ENCODE assay signal across 26 cellular contexts in genomic region chr6:84771732-84772131, GRCh38. TPM values are rescaled to one million over a fixed set of nuclear protein-coding genes. Genes with fewer than 3 reads are reported as not detected.
DNase-seq lines count a peak whose midpoint lies in the region; ATAC-seq and TF ChIP-seq lines count a peak whose summit lies in the region.
"Had no signal": no experiment of that assay in that cellular context is flagged by ENCODE, and none has a peak within 500 bp of the region (broad histone marks: within the 10 kb centered on the region; RNA-seq: fewer than 3 reads in every experiment).

No MANE protein-coding gene starts in this region.

- no peak overlapping the region for H3K14ac ChIP-seq in mesenchymal stem cell (ENCODE audit: low read length in 2 of 2)

- CTCF ChIA-PET in CD4-positive, alpha-beta T cell (lab: Charles Lee), result no interaction called here

- peaks cover 81% of the 10 kb centered on the region for H3K27me3 Mint-ChIP-seq in CD4-positive, alpha-beta T cell

- H2AFZ ChIP-seq in mesenchymal stem cell (ENCODE audit: low read depth, low read length), result no peak overlapping the region

- peak overlapping the region in 5 of 10 donors; percentile 2 to 61 (median 53) for H3K4me3 ChIP-seq in heart right ventricle
- H3K4me3 ChIP-seq in brain microvascular endothelial cell (ENCODE audit: low read depth, low read length), result peak overlapping the region; percentile 15
- no peak overlapping the region for H3K4me3 ChIP-seq in mesenchymal stem cell (ENCODE audit: insufficient read depth in 1 of 2, low read depth in 1 of 2, low read length in 2 of 2)
- no peak overlapping the region for H3K4me3 ChIP-seq in BE2C (ENCODE audit: low read depth, low read length)
- H3K4me3 ChIP-seq in SJCRH30, result no peak overlapping the region
- H3K4me3 ChIP-seq: gastroesophageal sphincter, GM12878, HAP-1, smooth muscle cell, uterus had no signal

- peak overlapping the region in 3 of 10 donors; percentile 34 to 73 (median 44) for H3K27ac ChIP-seq in heart right ventricle
- H3K27ac ChIP-seq in brain microvascular endothelial cell, result peak overlapping the region; percentile 81
- H3K27ac ChIP-seq in mesenchymal stem cell (ENCODE audit: low read length, poor library complexity, severe bottlenecking), result no peak overlapping the region
- no peak overlapping the region for H3K27ac ChIP-seq in CD4-positive, alpha-beta T cell (ENCODE audit: low read depth, low read length)
- H3K27ac ChIP-seq in SJCRH30, result no peak overlapping the region
- H3K27ac ChIP-seq: gastroesophageal sphincter, HL-60, uterus, VCaP had no signal

- H3K9me3 Mint-ChIP-seq in CD4-positive, alpha-beta T cell, result no peaks in the 10 kb centered on the region

- H4K8ac ChIP-seq in mesenchymal stem cell (ENCODE audit: low read length), result no peak overlapping the region

- no peaks in the 10 kb centered on the region for H3K36me3 ChIP-seq in heart right ventricle
- H3K36me3 ChIP-seq in brain microvascular endothelial cell (replicated peaks), result no peaks in the 10 kb centered on the region
- no peaks in the 10 kb centered on the region for H3K36me3 ChIP-seq in mesenchymal stem cell (ENCODE audit: control insufficient read depth in 1 of 2, insufficient read depth in 2 of 2, low read depth in 1 of 2, low read length in 2 of 2)
- no peaks in the 10 kb centered on the region for H3K36me3 ChIP-seq in BE2C
- H3K36me3 ChIP-seq in SJCRH30, result no peaks in the 10 kb centered on the region
- H3K36me3 ChIP-seq: gastroesophageal sphincter, HAP-1, uterus had no signal

- H3K18ac ChIP-seq in mesenchymal stem cell (ENCODE audit: low read depth in 1 of 2, low read length in 2 of 2), result no peak overlapping the region

- no peak overlapping the region for H2BK5ac ChIP-seq in mesenchymal stem cell (ENCODE audit: low read depth, low read length, poor library complexity, severe bottlenecking)

- no peak overlapping the region for H2BK12ac ChIP-seq in mesenchymal stem cell (ENCODE audit: low read length in 2 of 2)

- H3K4me1 ChIP-seq in heart right ventricle, result peaks cover 0 to 30% (median 17%) of the 10 kb centered on the region in 9 donors
- peaks cover 20% of the 10 kb centered on the region for H3K4me1 ChIP-seq in mesenchymal stem cell (ENCODE audit: control insufficient read depth, insufficient read depth, low read depth, low read length)
- no peaks in the 10 kb centered on the region for H3K4me1 ChIP-seq in BE2C
- no peaks in the 10 kb centered on the region for H3K4me1 ChIP-seq in SJCRH30
- H3K4me1 ChIP-seq: HAP-1 had no signal

- H2BK120ac ChIP-seq in mesenchymal stem cell (ENCODE audit: low read depth, low read length), result no peak overlapping the region

- H3K4me1 Mint-ChIP-seq in CD4-positive, alpha-beta T cell (ENCODE audit: low read depth), result no peaks in the 10 kb centered on the region
- H3K4me1 Mint-ChIP-seq: activated T-helper 17 cell treated with anti-CD3 and anti-CD28 coated beads, Interleukin-2, amount 50 U/mL, for 72 hours had no signal

- intact Hi-C loops in left ventricle myocardium superior (cut with micrococcal nuclease) (no loop called here), heart right ventricle (cut with DNase I) (loop anchor here in 2 of 10 donors (10.0 kb wide), 2 partner anchors 233 to 347 kb away; no protein-coding TSS in a partner anchor)
- intact Hi-C loops in CD4-positive, alpha-beta T cell (cut with DNase I, micrococcal nuclease), result no loop called here

- H3K36me3 Mint-ChIP-seq in CD4-positive, alpha-beta T cell (ENCODE audit: low read depth), result no peaks in the 10 kb centered on the region

- H3K9me3 ChIP-seq in heart right ventricle (no peaks in the 10 kb centered on the region), mesenchymal stem cell (ENCODE audit: control insufficient read depth, low read length) (no peaks in the 10 kb centered on the region), BE2C (peaks cover 4% of the 10 kb centered on the region; the same call in 1 of the 2 replicates), SJCRH30 (replicated peaks) (no peaks in the 10 kb centered on the region)
- no peaks in the 10 kb centered on the region for H3K9me3 ChIP-seq in CD4-positive, alpha-beta T cell (ENCODE audit: control insufficient read depth, low read length)
- H3K9me3 ChIP-seq: HAP-1, uterus had no signal

- POLR2A ChIA-PET in CD4-positive, alpha-beta T cell (lab: Charles Lee), result no interaction called here

- H3K4me2 ChIP-seq in mesenchymal stem cell (ENCODE audit: low read length, poor library complexity, severe bottlenecking), result no peak overlapping the region
- H3K4me2 ChIP-seq: smooth muscle cell had no signal

- H3K27ac Mint-ChIP-seq in CD4-positive, alpha-beta T cell, result no peak overlapping the region
- H3K27ac Mint-ChIP-seq: activated T-helper 17 cell treated with anti-CD3 and anti-CD28 coated beads, Interleukin-2, amount 50 U/mL, for 72 hours; CD14-positive monocyte had no signal

- no peak overlapping the region for H3K9ac ChIP-seq in mesenchymal stem cell (ENCODE audit: low read length)

- no peak overlapping the region for H2BK15ac ChIP-seq in mesenchymal stem cell (ENCODE audit: low read depth, poor library complexity, severe bottlenecking)

- H3K4ac ChIP-seq in mesenchymal stem cell (ENCODE audit: low read depth in 1 of 2, low read length in 2 of 2), result no peak overlapping the region

- ATAC-seq in left ventricle myocardium superior (no peak), heart right ventricle (no peak), HG03439 (IDR thresholded peaks at IDR 0.05; ENCODE audit: unreplicated experiment) (no peak)
- no peak for ATAC-seq in CD4-positive, alpha-beta T cell (ENCODE audit: poor library complexity)
- ATAC-seq: activated naive CD4-positive, alpha-beta T cell treated with anti-CD3 and anti-CD28 coated beads, Interleukin-2, amount 50 U/mL, for 72 hours; activated T-helper 17 cell treated with anti-CD3 and anti-CD28 coated beads, Interleukin-2, amount 50 U/mL, for 72 hours; gastroesophageal sphincter; GM12878; HepG2; SK-N-SH treated with all-trans-retinoic acid at 6 μM for 48 hours had no signal

- TF ChIP-seq CTCF in heart right ventricle (IDR thresholded peaks at IDR 0.05) (no peak), brain microvascular endothelial cell (IDR thresholded peaks at IDR 0.05; ENCODE audit: low read depth, low read length, missing control alignments) (no peak), BE2C (IDR thresholded peaks at IDR 0.05; ENCODE audit: low read depth, low read length) (no peak)
- TF ChIP-seq CTCF in CD4-positive, alpha-beta T cell (IDR thresholded peaks at IDR 0.05), result no peak

- no peak overlapping the region for H4K91ac ChIP-seq in mesenchymal stem cell (ENCODE audit: low read length)

- WGBS in heart right ventricle, 2 donors, result 12 to 20% methylated on average over 12 of the region's 12 CpGs
- WGBS in mesenchymal stem cell, result 6% methylated on average over 10 of the region's 12 CpGs

- peak; percentile 27 for DNase-seq in left ventricle myocardium superior
- no peak for DNase-seq in heart right ventricle
- no peak for DNase-seq in brain microvascular endothelial cell
- DNase-seq in mesenchymal stem cell, result peak; percentile 38
- DNase-seq in CD4-positive, alpha-beta T cell, result no peak
- no peak for DNase-seq in BE2C
- DNase-seq in SJCRH30, result no peak
- DNase-seq: activated CD8-positive, alpha-beta memory T cell treated with anti-CD3 and anti-CD28 coated beads, Interleukin-2, amount 50 U/mL, for 48 hours; effector CD8-positive, alpha-beta T cell; NCI-H1694 treated with DMSO at 0.1 percent for 48 hours; NCI-H526; nucleus accumbens; stimulated activated CD4-positive, alpha-beta T cell treated with anti-CD3 and anti-CD28 coated beads, Interleukin-2, amount 100 ng/mL, for 24 hours; uterus had no signal

- H3K4me3 Mint-ChIP-seq in CD4-positive, alpha-beta T cell, result no peak overlapping the region
- H3K4me3 Mint-ChIP-seq: activated T-helper 17 cell treated with anti-CD3 and anti-CD28 coated beads, Interleukin-2, amount 50 U/mL, for 72 hours had no signal

- no peaks in the 10 kb centered on the region for H3K79me1 ChIP-seq in mesenchymal stem cell (replicated peaks; ENCODE audit: low read length, poor library complexity, severe bottlenecking)

- H2AK5ac ChIP-seq in mesenchymal stem cell (ENCODE audit: low read length, severe bottlenecking), result no peak overlapping the region

- H3K27me3 ChIP-seq in heart right ventricle (peaks cover 6 to 100% (median 98%) of the 10 kb centered on the region in 7 donors), brain microvascular endothelial cell (replicated peaks) (no peaks in the 10 kb centered on the region), mesenchymal stem cell (ENCODE audit: control insufficient read depth in 1 of 2, insufficient read depth in 1 of 2, low read length in 2 of 2) (peaks cover 7 to 73% of the 10 kb centered on the region in 2 experiments), BE2C (peaks cover 98% of the 10 kb centered on the region), SJCRH30 (no peaks in the 10 kb centered on the region; the same call in 1 of the 2 replicates)
- peaks cover 89% of the 10 kb centered on the region for H3K27me3 ChIP-seq in CD4-positive, alpha-beta T cell (ENCODE audit: control insufficient read depth, insufficient read depth, low read length)

- no peak overlapping the region for H3K23ac ChIP-seq in mesenchymal stem cell (ENCODE audit: low read length in 2 of 2)

- in situ Hi-C loops in brain microvascular endothelial cell (cut with HindIII; ENCODE audit: low pct_ligation_motif_present, low sequenced_read_pairs), result no loop called here

RNA-seq across cellular contexts. Expression of gene TBX18, which starts 7.3 kb away (rescaled TPM):
- 7.1 TPM for total RNA-seq in left ventricle myocardium superior
- 1 to 10 TPM; 1.7 to 9.1 (median 2.8) TPM for total RNA-seq in heart right ventricle
- 1 to 10 TPM; 2.3 to 5.0 TPM for polyA plus RNA-seq in heart right ventricle
- 5.7 TPM for polyA plus RNA-seq in mesenchymal stem cell (2013, experiment 1 of 2)
- polyA plus RNA-seq in mesenchymal stem cell (2013, experiment 2 of 2), result 5.4 TPM
- total RNA-seq in CD4-positive, alpha-beta T cell, result not detected
- 0.22 TPM for polyA plus RNA-seq in BE2C (2012; ENCODE audit: insufficient read depth, insufficient read length, low read depth)
- total RNA-seq in SJCRH30 (2014; rRNA removed; shearing (Covaris generic)), result 24.9 and 26.8 TPM in 2 replicates
- total RNA-seq: activated naive CD4-positive, alpha-beta T cell treated with anti-CD3 and anti-CD28 coated beads, Interleukin-2, amount 50 U/mL, for 72 hours; activated T-helper 17 cell treated with anti-CD3 and anti-CD28 coated beads, Interleukin-2, amount 50 U/mL, for 72 hours; HepG2 had no signal
- polyA plus RNA-seq: CD14-positive monocyte, HepG2 had no signal

Comparison
In these comparisons a context has a peak if more than half of its experiments do, and no peak if none do; other contexts are left out.
1. DNase-seq: peak in left ventricle myocardium superior (single experiment) and mesenchymal stem cell (single experiment); none in heart right ventricle (0 of 2), brain microvascular endothelial cell (single experiment), CD4-positive, alpha-beta T cell (0 of 10), BE2C (single experiment) and SJCRH30 (0 of 2).